Comparison of ENCODE assay signal across 8 cellular contexts in genomic region chr10:68560201-68560915, GRCh38. TPM values are rescaled to one million over a fixed set of nuclear protein-coding genes. Genes with fewer than 3 reads are reported as not detected.
DNase-seq lines count a peak whose midpoint lies in the region; ATAC-seq, FAIRE-seq and TF ChIP-seq lines count a peak whose summit lies in the region.

TET1 (plus strand) TSS chr10:68560337; CDS start chr10:68572339, 12,002 bp downstream.

- H3K4me3 ChIP-seq in HUES6 (ENCODE audit: low read depth, low read length), result peak within 1 kb of the TSS; percentile 95
- peak within 1 kb of the TSS; percentile 91 to 99 (median 95) for H3K4me3 ChIP-seq in HepG2 (replicated peaks in 1 of 3; ENCODE audit: insufficient read depth in 1 of 3, low read depth in 2 of 3, low read length in 3 of 3)

- H3K9ac ChIP-seq in HUES6 (ENCODE audit: low read length) (peak within 1 kb of the TSS; percentile 93), HepG2 (ENCODE audit: insufficient read depth, low read depth, low read length) (peak within 1 kb of the TSS; percentile 82)

- TF ChIP-seq CTCF in HepG2 (CRISPR knock-in tag; IDR thresholded peaks at IDR 0.05), result peak; percentile 14; the same call in 1 of the 2 replicates

- CTCF ChIA-PET in HepG2 (lab: Yijun Ruan, JAX; ENCODE audit: low intra/inter-chr PET ratio, low total read pairs), result no interaction called here

- intact Hi-C loops in HepG2 (cut with micrococcal nuclease; ENCODE audit: unreplicated experiment), result loop anchor here (1.0 to 5.0 kb wide), 3 partner anchors 33 to 88 kb away; partner anchors contain the start of genes DNA2 and SLC25A16

- no peaks in the 10 kb centered on the region for H3K9me3 ChIP-seq in HUES6 (ENCODE audit: control insufficient read depth, insufficient read depth, low read depth, low read length)
- no peaks in the 10 kb centered on the region for H3K9me3 ChIP-seq in HepG2 (ENCODE audit: low read length)

- no peak within 1 kb of the TSS for H3K27ac Mint-ChIP-seq in stimulated activated naive CD8-positive, alpha-beta T cell treated with anti-CD3 and anti-CD28 coated beads, Interleukin-15, Interleukin-2, amounts not matched to agents 100 ng/mL and 50 ng/mL, for 24 hours

- WGBS in HepG2 (ENCODE audit: low lambda C conversion rate), result 2% methylated on average over 19 of the region's 62 CpGs

- H3K4me3 Mint-ChIP-seq in stimulated activated naive CD8-positive, alpha-beta T cell treated with anti-CD3 and anti-CD28 coated beads, Interleukin-15, Interleukin-2, amounts not matched to agents 100 ng/mL and 50 ng/mL, for 24 hours, result peak within 1 kb of the TSS; percentile 83

- peak; percentile 42; the same call in 1 of the 2 replicates for TF ChIP-seq RAD21 in HepG2 (CRISPR knock-in tag; IDR thresholded peaks at IDR 0.05)

- peaks cover 5% of the 10 kb centered on the region for H4K20me1 ChIP-seq in HepG2 (ENCODE audit: insufficient read depth, low read length)

- no peak for TF ChIP-seq EP300 in HepG2 (IDR thresholded peaks at IDR 0.05; ENCODE audit: low read depth in 2 of 2, low read length in 2 of 2)
- TF ChIP-seq EP300 in HepG2 (CRISPR knock-in tag; IDR thresholded peaks at IDR 0.05; ENCODE audit: borderline replicate concordance), result no peak

- in situ Hi-C loops in HepG2 (cut with HindIII; ENCODE audit: extremely low pct_ligation_motif_present, low pct_unique_long_range_greater_than_20kb), result loop anchor here (5.0 kb wide), 1 partner anchor 42 kb away; no protein-coding TSS in a partner anchor

- TF ChIP-seq POLR2A in HepG2 (IDR thresholded peaks at IDR 0.05; ENCODE audit: insufficient read depth in 1 of 2, low read depth in 2 of 2, low read length in 2 of 2), result peak; percentile 90 to 98

- H3K36me3 ChIP-seq in HUES6 (ENCODE audit: control insufficient read depth, insufficient read depth, low read length), result no peaks in the 10 kb centered on the region
- H3K36me3 ChIP-seq in HepG2 (replicated peaks in 1 of 2; ENCODE audit: control insufficient read depth in 1 of 2, insufficient read depth in 2 of 2, low read length in 2 of 2), result no peaks in the 10 kb centered on the region; a peak in 1 of 5 replicates

- ATAC-seq in HepG2, result peak; percentile 88
- no peak for ATAC-seq in GM19397 (IDR thresholded peaks at IDR 0.05; ENCODE audit: unreplicated experiment)

- H3K4me1 Mint-ChIP-seq in stimulated activated naive CD8-positive, alpha-beta T cell treated with anti-CD3 and anti-CD28 coated beads, Interleukin-15, Interleukin-2, amounts not matched to agents 100 ng/mL and 50 ng/mL, for 24 hours (ENCODE audit: low read depth), result peaks cover 27% of the 10 kb centered on the region

- POLR2A ChIA-PET in HepG2 (lab: Yijun Ruan, JAX), result interaction anchor here (0.7 to 3.7 kb wide), 5 partner anchors 10 to 50 kb away, joined by 3 to 93 read pairs (median 3); no protein-coding TSS in a partner anchor

- H3K4me1 ChIP-seq in HUES6 (ENCODE audit: control insufficient read depth, insufficient read depth, low read length) (peaks cover 16% of the 10 kb centered on the region), HepG2 (ENCODE audit: insufficient read depth, low read length) (peaks cover 60% of the 10 kb centered on the region)

- H3K27me3 Mint-ChIP-seq in stimulated activated naive CD8-positive, alpha-beta T cell treated with anti-CD3 and anti-CD28 coated beads, Interleukin-15, Interleukin-2, amounts not matched to agents 100 ng/mL and 50 ng/mL, for 24 hours, result peaks cover 57% of the 10 kb centered on the region

- no TSS peak for BruUV-seq in HepG2 (replicated peaks; lab: Mats Ljungman, UMichigan)

- FAIRE-seq in HepG2 (lab: Jason Lieb, UNC), result peak; percentile 26

- H2AFZ ChIP-seq in HepG2 (ENCODE audit: low read length), result peak within 1 kb of the TSS; percentile 76

- H3K27ac ChIP-seq in HUES6 (ENCODE audit: low read depth, low read length) (peak within 1 kb of the TSS; percentile 92), HepG2 (ENCODE audit: extremely low read length, insufficient read depth, low read length) (peak within 1 kb of the TSS; percentile 78)

- no peaks in the 10 kb centered on the region for H3K9me3 Mint-ChIP-seq in stimulated activated naive CD8-positive, alpha-beta T cell treated with anti-CD3 and anti-CD28 coated beads, Interleukin-15, Interleukin-2, amounts not matched to agents 100 ng/mL and 50 ng/mL, for 24 hours

- H3K4me2 ChIP-seq in HepG2 (ENCODE audit: low read depth, low read length), result peak within 1 kb of the TSS; percentile 91

- no peaks in the 10 kb centered on the region for H3K36me3 Mint-ChIP-seq in stimulated activated naive CD8-positive, alpha-beta T cell treated with anti-CD3 and anti-CD28 coated beads, Interleukin-15, Interleukin-2, amounts not matched to agents 100 ng/mL and 50 ng/mL, for 24 hours (ENCODE audit: low read depth)

- H3K27me3 ChIP-seq in HUES6 (ENCODE audit: control insufficient read depth, insufficient read depth, low read length), result no peaks in the 10 kb centered on the region
- H3K27me3 ChIP-seq in HepG2 (ENCODE audit: control insufficient read depth in 1 of 2, insufficient read depth in 2 of 2, low read length in 2 of 2), result no peaks in the 10 kb centered on the region

- DNase-seq in DMS114 treated with DMSO at 0.1 percent for 48 hours (lab: John Stamatoyannopoulos, UW; ENCODE audit: unreplicated experiment) (peak; percentile 34), SK-N-DZ (ENCODE audit: low spot score) (peak; percentile 81), dedifferentiated amniotic fluid mesenchymal stem cell (ENCODE audit: extremely low spot score) (peak; percentile 57), HepG2 (ENCODE audit: low spot score) (peak; percentile 64), NCI-H2107 treated with DMSO at 0.1 percent for 48 hours (lab: John Stamatoyannopoulos, UW; ENCODE audit: unreplicated experiment) (no peak)

- H3K79me2 ChIP-seq in HepG2 (ENCODE audit: insufficient read depth, low read length), result peaks cover 42% of the 10 kb centered on the region

TF ChIP-seq in HepG2, 621 proteins besides CTCF, POLR2A, EP300 and RAD21 (continues in another document):
- TF ChIP-seq SMYD3 (CRISPR knock-in tag; IDR thresholded peaks at IDR 0.05) (no peak), KLF6 (CRISPR knock-in tag; IDR thresholded peaks at IDR 0.05) (0 out of 2 replicates have a peak, but pooled peaks have one; percentile 58), SRSF4 (IDR thresholded peaks at IDR 0.05; ENCODE audit: low read depth, low read length, poor library complexity, severe bottlenecking) (no peak), ZBTB42 (CRISPR knock-in tag; IDR thresholded peaks at IDR 0.05) (no peak), ZNF343 (CRISPR knock-in tag; IDR thresholded peaks at IDR 0.05) (0 out of 2 replicates have a peak, but pooled peaks have one; percentile 81), ZSCAN30 (CRISPR knock-in tag; IDR thresholded peaks at IDR 0.05) (no peak), KMT2A (CRISPR knock-in tag; IDR thresholded peaks at IDR 0.05) (peak; percentile 89), SIN3B (IDR thresholded peaks at IDR 0.05; ENCODE audit: low read length) (no peak), AGO2 (optimal IDR thresholded peaks at IDR 0.05; ENCODE audit: low read depth, low read length) (peak; percentile 67), PHB2 (IDR thresholded peaks at IDR 0.05; ENCODE audit: partially characterized antibody) (no peak), TCF12 (IDR thresholded peaks at IDR 0.05) (no peak), TCF12 (CRISPR knock-in tag; IDR thresholded peaks at IDR 0.05) (no peak), ZNF44 (CRISPR knock-in tag; IDR thresholded peaks at IDR 0.05) (0 out of 2 replicates have a peak, but pooled peaks have one; percentile 60), HOXA5 (CRISPR knock-in tag; IDR thresholded peaks at IDR 0.05) (peak; percentile 52; the same call in 1 of the 2 replicates), ZNF598 (CRISPR knock-in tag; IDR thresholded peaks at IDR 0.05; ENCODE audit: borderline replicate concordance) (no peak; the same call in 1 of the 2 replicates), PRPF4 (IDR thresholded peaks at IDR 0.05; ENCODE audit: low read depth, low read length, poor library complexity, severe bottlenecking) (no peak), GLMP (CRISPR knock-in tag; IDR thresholded peaks at IDR 0.05; ENCODE audit: borderline replicate concordance) (no peak)

RNA-seq across cellular contexts. Expression of gene TET1, which starts in this region (rescaled TPM):
- polyA plus RNA-seq in SK-N-DZ (2014; cell fraction: cytosol; rRNA removed), result 5.5 and 5.9 TPM in 2 replicates
- polyA plus RNA-seq in SK-N-DZ (2014; cell fraction: nucleus; rRNA removed), result 4.0 and 7.0 TPM in 2 replicates
- total RNA-seq in HepG2 (2016; rRNA removed; fragmentation: Illumina TruSeq; extraction: Trizol), result 7.3 and 10.6 TPM in 2 replicates
- total RNA-seq in HepG2 (2016; cell fraction: cytosol; rRNA removed; fragmentation: Illumina TruSeq; extraction: Trizol; ENCODE audit: low read depth), result 3.8 and 4.4 TPM in 2 replicates
- total RNA-seq in HepG2 (2016; cell fraction: insoluble cytoplasmic fraction; rRNA removed; fragmentation: Illumina TruSeq; extraction: Trizol), result 7.1 and 9.6 TPM in 2 replicates
- 8.1 and 9.5 TPM in 2 replicates for total RNA-seq in HepG2 (2016; cell fraction: membrane; rRNA removed; fragmentation: Illumina TruSeq; extraction: Trizol)
- 9.9 and 12.1 TPM in 2 replicates for total RNA-seq in HepG2 (2016; cell fraction: nucleus; rRNA removed; fragmentation: Illumina TruSeq; extraction: Trizol)
- polyA plus RNA-seq in HepG2 (2011; rRNA removed), result 4.7 and 6.9 TPM in 2 replicates
- 2.9 and 3.5 TPM in 2 replicates for polyA plus RNA-seq in HepG2 (2011; cell fraction: cytosol; rRNA removed)
- polyA plus RNA-seq in HepG2 (2011; cell fraction: nucleus; rRNA removed), result 4.1 and 4.6 TPM in 2 replicates
- polyA plus RNA-seq in HepG2 (2012), result 4.5 and 7.0 TPM in 2 replicates
- polyA plus RNA-seq in HepG2 (2016; cell fraction: cytosol; fragmentation: Illumina TruSeq; extraction: Trizol; ENCODE audit: low read depth), result 0.29 and 0.33 TPM in 2 replicates
- 6.2 and 6.4 TPM in 2 replicates for polyA plus RNA-seq in HepG2 (2016; cell fraction: insoluble cytoplasmic fraction; fragmentation: Illumina TruSeq; extraction: Trizol; ENCODE audit: low read depth)
- 1.1 and 1.2 TPM in 2 replicates for polyA plus RNA-seq in HepG2 (2016; cell fraction: membrane; fragmentation: Illumina TruSeq; extraction: Trizol; ENCODE audit: low read depth)
- polyA plus RNA-seq in HepG2 (2016; cell fraction: nucleus; fragmentation: Illumina TruSeq; extraction: Trizol; ENCODE audit: insufficient read depth, low read depth), result 5.5 and 5.9 TPM in 2 replicates
- polyA minus RNA-seq in HepG2 (2011; rRNA and poly(A)+ RNA removed; ENCODE audit: low replicate concordance), result 0.07 and 21.8 TPM in 2 replicates
- 18.3 and 21.8 TPM in 2 replicates for polyA minus RNA-seq in HepG2 (2011; cell fraction: cytosol; rRNA and poly(A)+ RNA removed)
- 44.1 and 46.4 TPM in 2 replicates for polyA minus RNA-seq in HepG2 (2011; cell fraction: nucleus; rRNA and poly(A)+ RNA removed)
